ENCODE assay signal across 10 cellular contexts in genomic region chr1:203287896-203288295, GRCh38. TPM values are rescaled to one million over a fixed set of nuclear protein-coding genes. Genes with fewer than 3 reads are reported as not detected.
DNase-seq lines count a peak whose midpoint lies in the region; ATAC-seq, FAIRE-seq and TF ChIP-seq lines count a peak whose summit lies in the region.
"Had no signal": no experiment of that assay in that cellular context is flagged by ENCODE, and none has a peak within 500 bp of the region (broad histone marks: within the 10 kb centered on the region; RNA-seq: fewer than 3 reads in every experiment).

No MANE protein-coding gene starts in this region.

- no peak for TF ChIP-seq POLR2A in endothelial cell of umbilical vein (IDR thresholded peaks at IDR 0.05; ENCODE audit: low read depth, low read length)

- H3K27me3 ChIP-seq in CD8-positive, alpha-beta memory T cell (ENCODE audit: insufficient read depth, low read length, poor library complexity, severe bottlenecking): no peaks in the 10 kb centered on the region
- peaks cover 2 to 7% of the 10 kb centered on the region in 2 experiments for H3K27me3 ChIP-seq in endothelial cell of umbilical vein (ENCODE audit: control insufficient read depth in 2 of 2, insufficient read depth in 2 of 2, low read length in 2 of 2)
- H3K27me3 ChIP-seq in psoas muscle (ENCODE audit: insufficient read depth in 3 of 3, low read length in 2 of 3): no peaks in the 10 kb centered on the region

- 81 to 89% (median 89%) methylated on average over 5 of the region's 5 CpGs for WGBS in psoas muscle, 3 donors

- H2AFZ ChIP-seq in OCI-LY7 (ENCODE audit: low read length): no peak overlapping the region
- H2AFZ ChIP-seq in endothelial cell of umbilical vein (ENCODE audit: low read depth, low read length): peak overlapping the region; percentile 77

- BruUV-seq in OCI-LY7 (replicated peaks; lab: Mats Ljungman, UMichigan) (TSS peak; percentile 77), endothelial cell of umbilical vein (replicated peaks; lab: Mats Ljungman, UMichigan) (TSS peak; percentile 42)

- no peak for DNase-seq in CD8-positive, alpha-beta memory T cell
- DNase-seq in OCI-LY7 (ENCODE audit: low spot score) (no peak), endothelial cell of umbilical vein (ENCODE audit: low read depth, low spot score) (no peak), psoas muscle (no peak), SIG-M5 (lab: John Stamatoyannopoulos, UW) (no peak), DMS53 treated with DMSO at 0.1 percent for 48 hours (lab: John Stamatoyannopoulos, UW; ENCODE audit: unreplicated experiment) (no peak), HTR-8/SVneo (ENCODE audit: insufficient read length, low spot score) (no peak)

- H3K36me3 Mint-ChIP-seq in CD8-positive, alpha-beta memory T cell: peaks cover 0 to 2% (median 0%) of the 10 kb centered on the region in 3 donors

- peak overlapping the region; percentile 17 for H3K4me3 ChIP-seq in CD8-positive, alpha-beta memory T cell (ENCODE audit: low read length)
- H3K4me3 ChIP-seq in OCI-LY7 (ENCODE audit: low read depth, low read length, poor library complexity, severe bottlenecking) (peak overlapping the region; percentile 60), endothelial cell of umbilical vein (replicated peaks in 1 of 3; ENCODE audit: insufficient read depth in 1 of 3, low read depth in 1 of 3, low read length in 3 of 3) (no peak overlapping the region), psoas muscle (no peak overlapping the region)

- no peaks in the 10 kb centered on the region for H3K9me1 ChIP-seq in endothelial cell of umbilical vein (replicated peaks; ENCODE audit: control insufficient read depth, extremely low read depth, insufficient read depth, low read length)

- peak overlapping the region; percentile 93 for H3K4me2 ChIP-seq in OCI-LY7 (ENCODE audit: low read length)
- H3K4me2 ChIP-seq in endothelial cell of umbilical vein (ENCODE audit: insufficient read depth, low read length): no peak overlapping the region

- H3K4me3 Mint-ChIP-seq in CD8-positive, alpha-beta memory T cell: peak overlapping the region; percentile 64 to 89 (median 79)

- peak overlapping the region; percentile 99 to 100 (median 100) for H3K27ac Mint-ChIP-seq in CD8-positive, alpha-beta memory T cell

- POLR2A ChIA-PET in CD8-positive, alpha-beta memory T cell (lab: Charles Lee): interaction anchor here (1.1 to 7.1 kb wide), 4 partner anchors 11 to 47 kb away, joined by 4 to 161 read pairs (median 72); partner anchors contain the start of gene BTG2
- POLR2A ChIA-PET in OCI-LY7 (lab: Charles Lee): interaction anchor here (15.4 to 23.3 kb wide), 2 partner anchors 22 to 36 kb away, joined by 241 to 458 read pairs; partner anchors contain the start of gene BTG2
- POLR2A ChIA-PET in endothelial cell of umbilical vein (lab: Charles Lee): interaction anchor here (0.6 kb wide), 1 partner anchor 17 kb away, joined by 9 read pairs; no protein-coding TSS in a partner anchor

- peaks cover 62% of the 10 kb centered on the region for H3K4me1 ChIP-seq in CD8-positive, alpha-beta memory T cell (ENCODE audit: insufficient read depth, low read length)
- H3K4me1 ChIP-seq in OCI-LY7 (ENCODE audit: insufficient read depth, low read length, poor library complexity, severe bottlenecking): peaks cover 99% of the 10 kb centered on the region
- H3K4me1 ChIP-seq in endothelial cell of umbilical vein (ENCODE audit: control insufficient read depth, extremely low read depth, insufficient read depth, low read length): peaks cover 15% of the 10 kb centered on the region
- peaks cover 76% of the 10 kb centered on the region for H3K4me1 ChIP-seq in psoas muscle

- peak overlapping the region; percentile 85 for H3K27ac ChIP-seq in CD8-positive, alpha-beta memory T cell (ENCODE audit: low read depth, low read length)
- H3K27ac ChIP-seq in OCI-LY7 (ENCODE audit: low read depth, low read length, poor library complexity, severe bottlenecking) (peak overlapping the region; percentile 99), endothelial cell of umbilical vein (ENCODE audit: insufficient read depth, low read depth, low read length) (no peak overlapping the region), psoas muscle (peak overlapping the region; percentile 91)

- H3K36me3 ChIP-seq in CD8-positive, alpha-beta memory T cell (ENCODE audit: insufficient read depth, low read length): no peaks in the 10 kb centered on the region
- H3K36me3 ChIP-seq in OCI-LY7 (ENCODE audit: insufficient read depth, low read length): no peaks in the 10 kb centered on the region
- H3K36me3 ChIP-seq in endothelial cell of umbilical vein (ENCODE audit: control insufficient read depth in 2 of 2, extremely low read depth in 1 of 2, insufficient read depth in 2 of 2, low read length in 2 of 2): no peaks in the 10 kb centered on the region
- no peaks in the 10 kb centered on the region for H3K36me3 ChIP-seq in psoas muscle (ENCODE audit: insufficient read depth in 1 of 2, low read depth in 1 of 2)

- dilution Hi-C loops in endothelial cell of umbilical vein (cut with MboI; ENCODE audit: extremely low pct_ligation_motif_present, low sequenced_read_pairs): no loop called here

- no peak for ATAC-seq in psoas muscle
- no peak for ATAC-seq in HG02623 (IDR thresholded peaks at IDR 0.05; ENCODE audit: unreplicated experiment)

- intact Hi-C loops in OCI-LY7 (cut with micrococcal nuclease; ENCODE audit: unreplicated experiment): no loop called here
- intact Hi-C loops in endothelial cell of umbilical vein (cut with micrococcal nuclease): no loop called here
- intact Hi-C loops in psoas muscle (cut with DNase I): no loop called here

- H3K9me3 Mint-ChIP-seq in CD8-positive, alpha-beta memory T cell: peaks cover 0 to 2% (median 0%) of the 10 kb centered on the region in 5 donors

- CTCF ChIA-PET in CD8-positive, alpha-beta memory T cell (lab: Charles Lee): interaction anchor here (1.4 to 30.7 kb wide), 7 partner anchors 11 to 52 kb away, joined by 3 to 775 read pairs (median 66); partner anchors contain the start of gene BTG2
- CTCF ChIA-PET in OCI-LY7 (lab: Charles Lee; ENCODE audit: unreplicated experiment): interaction anchor here (0.6 to 2.6 kb wide), 5 partner anchors 13 to 37 kb away, joined by 3 to 6 read pairs (median 3); no protein-coding TSS in a partner anchor
- CTCF ChIA-PET in endothelial cell of umbilical vein (lab: Charles Lee): interaction anchor here (1.3 to 11.1 kb wide), 3 partner anchors 15 to 37 kb away, joined by 3 to 91 read pairs (median 3); no protein-coding TSS in a partner anchor

- peaks cover 9% of the 10 kb centered on the region; the same call in 1 of the 2 replicates for H3K79me2 ChIP-seq in OCI-LY7 (ENCODE audit: insufficient read depth, low read depth, low read length)
- no peaks in the 10 kb centered on the region for H3K79me2 ChIP-seq in endothelial cell of umbilical vein (ENCODE audit: control insufficient read depth, insufficient read depth, low read length)

- no peaks in the 10 kb centered on the region for H3K9me3 ChIP-seq in CD8-positive, alpha-beta memory T cell (ENCODE audit: low read length)
- H3K9me3 ChIP-seq in OCI-LY7 (ENCODE audit: low read length) (no peaks in the 10 kb centered on the region), endothelial cell of umbilical vein (replicated peaks; ENCODE audit: control insufficient read depth, insufficient read depth, low read length) (no peaks in the 10 kb centered on the region), psoas muscle (no peaks in the 10 kb centered on the region)

- peaks cover 0 to 13% of the 10 kb centered on the region in 2 donors for H3K27me3 Mint-ChIP-seq in CD8-positive, alpha-beta memory T cell

- no peak for FAIRE-seq in endothelial cell of umbilical vein (lab: Jason Lieb, UNC)
- FAIRE-seq in HTR-8/SVneo (lab: Jason Lieb, UNC): no peak

- no peak for TF ChIP-seq CTCF in OCI-LY7 (conservative IDR thresholded peaks at IDR 0.05; ENCODE audit: low read length)
- TF ChIP-seq CTCF in endothelial cell of umbilical vein (IDR thresholded peaks at IDR 0.05; ENCODE audit: extremely low read depth in 1 of 2, insufficient read depth in 1 of 2, low read depth in 1 of 2, low read length in 2 of 2): no peak
- no peak for TF ChIP-seq CTCF in psoas muscle (IDR thresholded peaks at IDR 0.05)

- H3K9ac ChIP-seq in endothelial cell of umbilical vein (replicated peaks; ENCODE audit: extremely low read depth, insufficient read depth, low read length): no peak overlapping the region

- H3K9me2 ChIP-seq in OCI-LY7 (ENCODE audit: insufficient read depth, low read length): no peaks in the 10 kb centered on the region

- peaks cover 60 to 74% (median 63%) of the 10 kb centered on the region in 3 donors for H3K4me1 Mint-ChIP-seq in CD8-positive, alpha-beta memory T cell

- H4K20me1 ChIP-seq in OCI-LY7 (ENCODE audit: insufficient read depth, low read length): no peaks in the 10 kb centered on the region
- no peaks in the 10 kb centered on the region for H4K20me1 ChIP-seq in endothelial cell of umbilical vein (replicated peaks; ENCODE audit: control insufficient read depth, extremely low read depth, insufficient read depth, low read length)

RNA-seq across cellular contexts. Expression of gene BTG2, which starts 17.4 kb away (rescaled TPM):
- total RNA-seq in CD8-positive, alpha-beta memory T cell: 100 to 1,000 TPM in 1 of 2 experiments, 10 to 100 TPM in 1; 97.8 to 102 TPM
- polyA plus RNA-seq in CD8-positive, alpha-beta memory T cell: 138 TPM
- total RNA-seq in OCI-LY7 (2014; rRNA removed; shearing (Covaris generic)): 146 and 156 TPM in 2 replicates
- total RNA-seq in OCI-LY7 (2022) (99.5 and 102 TPM in 2 replicates), endothelial cell of umbilical vein (40.3 and 50.1 TPM in 2 replicates), psoas muscle (100 to 1,000 TPM in 3 of 4 donors, 10 to 100 TPM in 1; 83.0 to 360 (median 224) TPM)
- polyA plus RNA-seq in endothelial cell of umbilical vein (35.6 and 59.0 TPM in 2 replicates), psoas muscle (100 to 1,000 TPM in 1 of 3 donors, 10 to 100 TPM in 2; 17.6 to 119 (median 60.4) TPM)
- 22.8 and 28.2 TPM in 2 replicates for polyA plus RNA-seq in endothelial cell of umbilical vein (2011; cell fraction: cytosol; rRNA removed)
- polyA plus RNA-seq in endothelial cell of umbilical vein (2011; cell fraction: nucleus; rRNA removed): 16.8 and 17.3 TPM in 2 replicates
- polyA plus RNA-seq in endothelial cell of umbilical vein (2012): 26.0 and 27.1 TPM in 2 replicates
- polyA minus RNA-seq in endothelial cell of umbilical vein: 50.2 and 51.0 TPM in 2 replicates
- 11.2 TPM for polyA minus RNA-seq in endothelial cell of umbilical vein (2011; cell fraction: cytosol; rRNA and poly(A)+ RNA removed)
- polyA minus RNA-seq in endothelial cell of umbilical vein (2011; cell fraction: nucleus; rRNA and poly(A)+ RNA removed): 17.3 and 21.6 TPM in 2 replicates

RNA-seq across cellular contexts. Expression of gene CHIT1, which starts 58.4 kb away (rescaled TPM):
- under 1 TPM in 1 of 2 experiments, not detected in 1; 0.07 TPM for total RNA-seq in CD8-positive, alpha-beta memory T cell
- not detected for polyA plus RNA-seq in CD8-positive, alpha-beta memory T cell
- total RNA-seq in OCI-LY7 (2014; rRNA removed; shearing (Covaris generic)): 1.9 TPM in 2 replicates
- total RNA-seq in OCI-LY7 (2022): 3.6 and 4.6 TPM in 2 replicates
- not detected in 2 replicates for total RNA-seq in endothelial cell of umbilical vein
- not detected in 2 replicates for polyA plus RNA-seq in endothelial cell of umbilical vein
- polyA plus RNA-seq in endothelial cell of umbilical vein (2011; cell fraction: cytosol; rRNA removed): not detected in 2 replicates
- polyA plus RNA-seq in endothelial cell of umbilical vein (2011; cell fraction: nucleus; rRNA removed): not detected in 2 replicates
- not detected in 2 replicates for polyA plus RNA-seq in endothelial cell of umbilical vein (2012)
- not detected in 2 replicates for polyA minus RNA-seq in endothelial cell of umbilical vein
- polyA minus RNA-seq in endothelial cell of umbilical vein (2011; cell fraction: cytosol; rRNA and poly(A)+ RNA removed): not detected
- polyA minus RNA-seq in endothelial cell of umbilical vein (2011; cell fraction: nucleus; rRNA and poly(A)+ RNA removed): 0.24 TPM in 1 of 2 replicates, not detected in the other
- under 1 TPM in 2 of 4 donors, not detected in 2; 0.08 to 0.27 TPM for total RNA-seq in psoas muscle
- polyA plus RNA-seq in psoas muscle: under 1 TPM in 2 of 3 donors, not detected in 1; 0.04 to 0.10 TPM
- total RNA-seq: Daoy had no signal
- polyA plus RNA-seq: neural cell had no signal

Comparison
In these comparisons a context has a peak if more than half of its experiments do, and no peak if none do; other contexts are left out.
1. H3K4me3 ChIP-seq: peak in CD8-positive, alpha-beta memory T cell (single experiment) and OCI-LY7 (single experiment); none in endothelial cell of umbilical vein (0 of 3) and psoas muscle (single experiment).